7 cellular contexts compared by ENCODE assay signal in the genomic region with DNA sequence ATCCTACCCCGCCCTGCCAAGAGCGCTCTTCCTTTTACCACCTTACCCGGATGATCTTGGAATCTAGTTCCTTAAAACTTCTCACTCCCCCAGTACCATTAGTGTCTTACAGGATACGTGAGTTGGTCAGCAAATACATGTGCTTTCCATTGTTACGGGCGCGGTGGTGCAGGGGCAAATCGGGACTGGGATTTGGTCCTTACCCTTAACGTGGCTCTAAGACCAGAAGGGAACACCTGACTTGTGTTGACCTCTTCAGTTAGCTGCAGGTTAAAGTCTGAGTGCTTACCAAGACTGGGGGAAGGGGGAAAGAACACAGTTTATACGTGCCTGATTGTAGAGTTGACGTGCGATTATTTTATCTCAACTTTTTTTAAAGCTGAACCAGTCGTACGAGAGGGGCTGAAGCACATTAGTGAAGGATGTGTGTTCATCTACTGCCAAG. TPM values are rescaled to one million over a fixed set of nuclear protein-coding genes. Genes with fewer than 3 reads are reported as not detected.
DNase-seq lines count a peak whose midpoint lies in the region; ATAC-seq and TF ChIP-seq lines count a peak whose summit lies in the region.

No MANE protein-coding gene starts in this region.

- H3K4me3 ChIP-seq in choroid plexus epithelial cell (ENCODE audit: low read depth, low read length) = peak overlapping the region; percentile 76

- DNase-seq in NCI-H748 treated with DMSO at 0.1 percent for 48 hours (lab: John Stamatoyannopoulos, UW) = peak; percentile 37
- peak; percentile 36 for DNase-seq in choroid plexus epithelial cell (ENCODE audit: low read depth)
- no peak for DNase-seq in naive B cell
- no peak for DNase-seq in NCI-H187 treated with DMSO at 0.1 percent for 48 hours (lab: John Stamatoyannopoulos, UW)
- no peak for DNase-seq in NCI-H2196 treated with DMSO at 0.1 percent for 48 hours (lab: John Stamatoyannopoulos, UW; ENCODE audit: unreplicated experiment)

- no peaks in the 10 kb centered on the region for H3K9me3 Mint-ChIP-seq in naive B cell

- peak overlapping the region; percentile 85 to 99 (median 96) for H3K4me3 Mint-ChIP-seq in naive B cell

- H3K27me3 Mint-ChIP-seq in naive B cell = no peaks in the 10 kb centered on the region

- peak overlapping the region; percentile 89 to 100 (median 98) for H3K27ac Mint-ChIP-seq in naive B cell

- no peak for TF ChIP-seq CTCF in choroid plexus epithelial cell (conservative IDR thresholded peaks at IDR 0.05; ENCODE audit: low read depth, low read length)

- ATAC-seq in GM19372 (IDR thresholded peaks at IDR 0.05; ENCODE audit: low read depth, unreplicated experiment) (peak; percentile 2), naive B cell (ENCODE audit: low read depth in 2 of 2) (no peak), HG03095 (IDR thresholded peaks at IDR 0.05; ENCODE audit: unreplicated experiment) (no peak)

- peaks cover 36 to 49% (median 43%) of the 10 kb centered on the region in 3 donors for H3K4me1 Mint-ChIP-seq in naive B cell

- no peaks in the 10 kb centered on the region for H3K36me3 Mint-ChIP-seq in naive B cell

RNA-seq across cellular contexts. Expression of gene TXNDC17, which starts 0.5 kb away (rescaled TPM):
- 10 to 100 TPM; 57.8 to 85.5 (median 64.4) TPM for polyA plus RNA-seq in naive B cell (ENCODE audit: low read depth in 6 of 6)

RNA-seq across cellular contexts. Expression of gene KIAA0753, which starts 0.9 kb away (rescaled TPM):
- polyA plus RNA-seq in naive B cell (ENCODE audit: low read depth in 6 of 6) = 1 to 10 TPM; 2.8 to 5.9 (median 3.2) TPM

RNA-seq across cellular contexts. Expression of gene MED31, which starts 10.0 kb away (rescaled TPM):
- polyA plus RNA-seq in naive B cell (ENCODE audit: low read depth in 6 of 6) = 10 to 100 TPM; 25.7 to 33.8 (median 31.0) TPM

RNA-seq across cellular contexts. Expression of gene C17orf100, which starts 10.2 kb away (rescaled TPM):
- polyA plus RNA-seq in naive B cell (ENCODE audit: low read depth in 6 of 6) = 10 to 100 TPM in 3 of 6 donors, 1 to 10 TPM in 3; 6.6 to 16.8 (median 9.7) TPM

Comparison
In these comparisons a context has a peak if more than half of its experiments do, and no peak if none do; other contexts are left out.
1. DNase-seq: peak in NCI-H748 treated with DMSO at 0.1 percent for 48 hours (single experiment) and choroid plexus epithelial cell (single experiment); none in naive B cell (single experiment), NCI-H187 treated with DMSO at 0.1 percent for 48 hours (single experiment) and NCI-H2196 treated with DMSO at 0.1 percent for 48 hours (single experiment).